ENCODE assay signal across 1 cellular context in genomic region chr1:31690921-31691320, GRCh38.
TF ChIP-seq lines count a peak whose summit lies in the region.

No MANE protein-coding gene starts in this region.

TF ChIP-seq in K562, 482 proteins besides CTCF, POLR2A, EP300 and RAD21:
- TF ChIP-seq SIN3B (IDR thresholded peaks at IDR 0.05; ENCODE audit: low read depth): no peak
- peak; percentile 67 for TF ChIP-seq USF1 (CRISPR knock-in tag; IDR thresholded peaks at IDR 0.05)
- peak; percentile 56 for TF ChIP-seq USF2 (CRISPR knock-in tag; IDR thresholded peaks at IDR 0.05)
- no peak for TF ChIP-seq RBM22 (IDR thresholded peaks at IDR 0.05; ENCODE audit: low read depth, low read length, poor library complexity, severe bottlenecking)
- TF ChIP-seq DIDO1 (tag; IDR thresholded peaks at IDR 0.05; ENCODE audit: low read depth): no peak
TF ChIP-seq in K562: peak in this region for 2.
